In genomic region chr17:45643591-45643990, GRCh38 we compare ENCODE assay signal across 3 cellular contexts.
"Had no signal": no experiment of that assay in that cellular context is flagged by ENCODE, and none has a peak within 500 bp of the region (broad histone marks: within the 10 kb centered on the region; RNA-seq: fewer than 3 reads in every experiment).

No MANE protein-coding gene starts in this region.

- H3K36me3 Mint-ChIP-seq: IgD-negative memory B cell had no signal

- DNase-seq: IMR-90, KBM-7 had no signal

- H3K9me3 Mint-ChIP-seq: IgD-negative memory B cell had no signal

- H3K4me3 Mint-ChIP-seq: IgD-negative memory B cell had no signal
